Comparison of ENCODE assay signal across 12 cellular contexts in genomic region chr12:92921877-92922276, GRCh38. TPM values are rescaled to one million over a fixed set of nuclear protein-coding genes. Genes with fewer than 3 reads are reported as not detected.
A peak's percentile ranks its signal among the peaks of the same experiment; 100 is the strongest.
DNase-seq lines count a peak whose midpoint lies in the region; ATAC-seq and TF ChIP-seq lines count a peak whose summit lies in the region.
"Had no signal": no experiment of that assay in that cellular context is flagged by ENCODE, and none has a peak within 500 bp of the region (broad histone marks: within the 10 kb centered on the region; RNA-seq: fewer than 3 reads in every experiment).

No MANE protein-coding gene starts in this region.

- H3K27ac Mint-ChIP-seq in activated naive CD4-positive, alpha-beta T cell treated with anti-CD3 and anti-CD28 coated beads for 36 hours: no peak overlapping the region
- H3K27ac Mint-ChIP-seq in glutamatergic neuron (ENCODE audit: unreplicated experiment): no peak overlapping the region
- H3K27ac Mint-ChIP-seq: neural progenitor cell had no signal

- peaks cover 1% of the 10 kb centered on the region for H3K9me3 Mint-ChIP-seq in activated naive CD4-positive, alpha-beta T cell treated with anti-CD3 and anti-CD28 coated beads for 36 hours
- no peaks in the 10 kb centered on the region for H3K9me3 Mint-ChIP-seq in glutamatergic neuron (ENCODE audit: unreplicated experiment)

- H3K4me1 Mint-ChIP-seq in activated naive CD4-positive, alpha-beta T cell treated with anti-CD3 and anti-CD28 coated beads for 36 hours (ENCODE audit: low read depth): peaks cover 23% of the 10 kb centered on the region
- H3K4me1 Mint-ChIP-seq in glutamatergic neuron (ENCODE audit: low read depth, unreplicated experiment): peaks cover 3% of the 10 kb centered on the region

- no peak for TF ChIP-seq CTCF in glutamatergic neuron (IDR thresholded peaks at IDR 0.05; ENCODE audit: partially characterized antibody, unreplicated experiment)

- ATAC-seq in GM21529 (IDR thresholded peaks at IDR 0.05; ENCODE audit: unreplicated experiment): peak; percentile 91
- peak; percentile 92 for ATAC-seq in HG03175 (IDR thresholded peaks at IDR 0.05; ENCODE audit: unreplicated experiment)
- ATAC-seq in stimulated activated naive CD8-positive, alpha-beta T cell treated with anti-CD3 and anti-CD28 coated beads, Interleukin-15, Interleukin-2, amounts not matched to agents 100 U/mL and 50 U/mL, for 24 hours: peak; percentile 68
- ATAC-seq in HG02981 (IDR thresholded peaks at IDR 0.05; ENCODE audit: unreplicated experiment): no peak
- ATAC-seq: body of pancreas had no signal

- H3K27me3 Mint-ChIP-seq in activated naive CD4-positive, alpha-beta T cell treated with anti-CD3 and anti-CD28 coated beads for 36 hours (ENCODE audit: low read depth): no peaks in the 10 kb centered on the region
- no peaks in the 10 kb centered on the region for H3K27me3 Mint-ChIP-seq in glutamatergic neuron (ENCODE audit: unreplicated experiment)

- DNase-seq in activated naive CD4-positive, alpha-beta T cell treated with anti-CD3 and anti-CD28 coated beads for 36 hours: peak; percentile 52
- no peak for DNase-seq in activated naive CD4-positive, alpha-beta T cell (lab: John Stamatoyannopoulos, UW)
- no peak for DNase-seq in stimulated activated naive CD8-positive, alpha-beta T cell treated with anti-CD3 and anti-CD28 coated beads, Interleukin-15, Interleukin-2, amounts not matched to agents 100 U/mL and 50 U/mL, for 24 hours
- DNase-seq in glutamatergic neuron: no peak
- DNase-seq in NCI-H1105 (lab: John Stamatoyannopoulos, UW): no peak
- DNase-seq: body of pancreas; NCI-H187; stimulated activated CD4-positive, alpha-beta T cell treated with anti-CD3 and anti-CD28 coated beads, Interleukin-15, amount 100 ng/mL, for 24 hours had no signal

- intact Hi-C loops in activated naive CD4-positive, alpha-beta T cell treated with anti-CD3 and anti-CD28 coated beads for 36 hours (cut with micrococcal nuclease): loop anchor here (10.0 kb wide), 1 partner anchor 1283 kb away; no protein-coding TSS in a partner anchor

- CTCF ChIA-PET in activated naive CD4-positive, alpha-beta T cell treated with anti-CD3 and anti-CD28 coated beads for 36 hours (lab: Charles Lee): no interaction called here

- H3K4me3 Mint-ChIP-seq in activated naive CD4-positive, alpha-beta T cell treated with anti-CD3 and anti-CD28 coated beads for 36 hours: no peak overlapping the region
- no peak overlapping the region for H3K4me3 Mint-ChIP-seq in glutamatergic neuron (ENCODE audit: unreplicated experiment)
- H3K4me3 Mint-ChIP-seq: neural progenitor cell had no signal

- H3K36me3 Mint-ChIP-seq in activated naive CD4-positive, alpha-beta T cell treated with anti-CD3 and anti-CD28 coated beads for 36 hours (ENCODE audit: low read depth): peaks cover 13% of the 10 kb centered on the region
- H3K36me3 Mint-ChIP-seq in glutamatergic neuron (ENCODE audit: unreplicated experiment): no peaks in the 10 kb centered on the region

RNA-seq across cellular contexts. Expression of gene EEA1, which starts 7.2 kb away (rescaled TPM):
- 10 to 100 TPM; 15.6 to 17.6 TPM for total RNA-seq in activated naive CD4-positive, alpha-beta T cell treated with anti-CD3 and anti-CD28 coated beads for 36 hours
- 12.0 TPM for total RNA-seq in glutamatergic neuron (ENCODE audit: unreplicated experiment)
